1 cellular context compared by ENCODE assay signal in genomic region chr16:80541306-80541694, GRCh38.
TF ChIP-seq lines count a peak whose summit lies in the region.

No MANE protein-coding gene starts in this region.

TF ChIP-seq in H1, 55 proteins besides CTCF, POLR2A, EP300 and RAD21 (continued from another document):
- no peak for TF ChIP-seq CHD7 (IDR thresholded peaks at IDR 0.05; ENCODE audit: insufficient replicate concordance, low read length)
